ENCODE assay signal across 1 cellular context in genomic region chr4:1223841-1224809, GRCh38.
A peak's percentile ranks its signal among the peaks of the same experiment; 100 is the strongest.
TF ChIP-seq lines count a peak whose summit lies in the region.

No MANE protein-coding gene starts in this region.

TF ChIP-seq in K562, 482 proteins besides CTCF, POLR2A, EP300 and RAD21:
- TF ChIP-seq IRF2 (CRISPR knock-in tag; IDR thresholded peaks at IDR 0.05): peak; percentile 60; the same call in 1 of the 2 replicates
- no peak for TF ChIP-seq CREB3 (tag; conservative IDR thresholded peaks at IDR 0.05; ENCODE audit: low read depth)
- TF ChIP-seq POLR2G (IDR thresholded peaks at IDR 0.05; ENCODE audit: low read depth, low read length): peak; percentile 35; the same call in 1 of the 2 replicates
- TF ChIP-seq SUPT5H (IDR thresholded peaks at IDR 0.05): peak; percentile 32; the same call in 1 of the 2 replicates
- TF ChIP-seq TBP (optimal IDR thresholded peaks at IDR 0.05; ENCODE audit: low read depth, low read length): no peak
- TF ChIP-seq ELF4 (CRISPR knock-in tag; IDR thresholded peaks at IDR 0.05): no peak
- peak; percentile 23 for TF ChIP-seq POLR2B (IDR thresholded peaks at IDR 0.05; ENCODE audit: low read depth, partially characterized antibody)
- TF ChIP-seq PHB (CRISPR knock-in tag; IDR thresholded peaks at IDR 0.05): no peak
TF ChIP-seq in K562: peak in this region for 4.
